ENCODE assay signal across 8 cellular contexts in genomic region chr10:95183132-95183450, GRCh38. TPM values are rescaled to one million over a fixed set of nuclear protein-coding genes. Genes with fewer than 3 reads are reported as not detected.
DNase-seq lines count a peak whose midpoint lies in the region; ATAC-seq and TF ChIP-seq lines count a peak whose summit lies in the region.

No MANE protein-coding gene starts in this region.

- peak overlapping the region; percentile 89 to 90 for H3K18ac ChIP-seq in mesenchymal stem cell (ENCODE audit: low read depth in 1 of 2, low read length in 2 of 2)

- H4K91ac ChIP-seq in mesenchymal stem cell (ENCODE audit: low read length), result peak overlapping the region; percentile 89

- no peaks in the 10 kb centered on the region for H3K79me1 ChIP-seq in mesenchymal stem cell (replicated peaks; ENCODE audit: low read length, poor library complexity, severe bottlenecking)

- no peak overlapping the region for H3K27ac ChIP-seq in CD4-positive, alpha-beta memory T cell (ENCODE audit: low read depth, low read length)
- H3K27ac ChIP-seq in ascending aorta (peak overlapping the region; percentile 81 to 85), mesenchymal stem cell (ENCODE audit: low read length, poor library complexity, severe bottlenecking) (peak overlapping the region; percentile 40)

- H3K9ac ChIP-seq in mesenchymal stem cell (ENCODE audit: low read length), result peak overlapping the region; percentile 95

- no peaks in the 10 kb centered on the region for H3K4me1 ChIP-seq in CD4-positive, alpha-beta memory T cell (ENCODE audit: insufficient read depth, low read length)
- H3K4me1 ChIP-seq in ascending aorta, result no peaks in the 10 kb centered on the region
- peaks cover 4% of the 10 kb centered on the region for H3K4me1 ChIP-seq in mesenchymal stem cell (ENCODE audit: control insufficient read depth, insufficient read depth, low read depth, low read length)

- peak overlapping the region in 1 of 2 donors; percentile 45 for H3K4me3 ChIP-seq in CD4-positive, alpha-beta memory T cell (ENCODE audit: low read length in 2 of 2)
- peak overlapping the region; percentile 75 to 79 for H3K4me3 ChIP-seq in ascending aorta
- H3K4me3 ChIP-seq in mesenchymal stem cell (ENCODE audit: insufficient read depth in 1 of 2, low read depth in 1 of 2, low read length in 2 of 2), result peak overlapping the region; percentile 75 to 83

- peak overlapping the region; percentile 13 to 83 (median 66) for H3K4me3 Mint-ChIP-seq in CD4-positive, alpha-beta memory T cell

- no peak for DNase-seq in CD4-positive, alpha-beta memory T cell
- DNase-seq in ascending aorta (ENCODE audit: low spot score in 2 of 2), result no peak
- no peak for DNase-seq in mesenchymal stem cell
- no peak for DNase-seq in cerebellar cortex (ENCODE audit: low spot score)
- no peak for DNase-seq in NCI-H146 (lab: John Stamatoyannopoulos, UW)
- DNase-seq in HEK293T (ENCODE audit: extremely low spot score), result no peak

- POLR2A ChIA-PET in CD4-positive, alpha-beta memory T cell (lab: Charles Lee; ENCODE audit: partially characterized antibody), result no interaction called here
- POLR2A ChIA-PET in HEK293T (lab: Yijun Ruan, JAX), result no interaction called here

- H3K14ac ChIP-seq in mesenchymal stem cell (ENCODE audit: low read length in 2 of 2), result peak overlapping the region in 1 of 2 experiments; percentile 86

- H3K27ac Mint-ChIP-seq in CD4-positive, alpha-beta memory T cell, result no peak overlapping the region

- H2BK5ac ChIP-seq in mesenchymal stem cell (ENCODE audit: low read depth, low read length, poor library complexity, severe bottlenecking), result peak overlapping the region; percentile 79

- H2BK120ac ChIP-seq in mesenchymal stem cell (ENCODE audit: low read depth, low read length), result peak overlapping the region; percentile 73

- no peaks in the 10 kb centered on the region for H3K36me3 Mint-ChIP-seq in CD4-positive, alpha-beta memory T cell

- peak overlapping the region; percentile 98 for H3K4me2 ChIP-seq in mesenchymal stem cell (ENCODE audit: low read length, poor library complexity, severe bottlenecking)

- peaks cover 0 to 8% (median 7%) of the 10 kb centered on the region in 4 donors for H3K4me1 Mint-ChIP-seq in CD4-positive, alpha-beta memory T cell

- no peak overlapping the region for H2BK15ac ChIP-seq in mesenchymal stem cell (ENCODE audit: low read depth, poor library complexity, severe bottlenecking)

- peaks cover 5% of the 10 kb centered on the region for H3K27me3 ChIP-seq in CD4-positive, alpha-beta memory T cell (ENCODE audit: insufficient read depth, low read length)
- H3K27me3 ChIP-seq in ascending aorta (no peaks in the 10 kb centered on the region), mesenchymal stem cell (ENCODE audit: control insufficient read depth in 1 of 2, insufficient read depth in 1 of 2, low read length in 2 of 2) (peaks cover 0 to 7% of the 10 kb centered on the region in 2 experiments)

- peaks cover 0 to 4% (median 0%) of the 10 kb centered on the region in 8 donors for H3K9me3 Mint-ChIP-seq in CD4-positive, alpha-beta memory T cell

- H3K36me3 ChIP-seq in CD4-positive, alpha-beta memory T cell (ENCODE audit: insufficient read depth, low read length), result no peaks in the 10 kb centered on the region
- H3K36me3 ChIP-seq in ascending aorta (no peaks in the 10 kb centered on the region), mesenchymal stem cell (ENCODE audit: control insufficient read depth in 1 of 2, insufficient read depth in 2 of 2, low read depth in 1 of 2, low read length in 2 of 2) (no peaks in the 10 kb centered on the region)

- no peaks in the 10 kb centered on the region for H3K9me3 ChIP-seq in CD4-positive, alpha-beta memory T cell (ENCODE audit: control insufficient read depth in 1 of 2, low read length in 2 of 2)
- no peaks in the 10 kb centered on the region for H3K9me3 ChIP-seq in ascending aorta
- no peaks in the 10 kb centered on the region for H3K9me3 ChIP-seq in mesenchymal stem cell (ENCODE audit: control insufficient read depth, low read length)

- H2BK12ac ChIP-seq in mesenchymal stem cell (ENCODE audit: low read length in 2 of 2), result peak overlapping the region in 1 of 2 experiments; percentile 54

- CTCF ChIA-PET in CD4-positive, alpha-beta memory T cell (lab: Charles Lee; ENCODE audit: partially characterized antibody), result no interaction called here
- CTCF ChIA-PET in HEK293T (lab: Yijun Ruan, JAX), result interaction anchor here (1.1 kb wide), 1 partner anchor 182 kb away, joined by 5 read pairs; no protein-coding TSS in a partner anchor

- no peak for TF ChIP-seq CTCF in ascending aorta (IDR thresholded peaks at IDR 0.05)

- WGBS in mesenchymal stem cell, result 5% methylated on average over 5 of the region's 8 CpGs

- peak overlapping the region; percentile 88 for H2AFZ ChIP-seq in mesenchymal stem cell (ENCODE audit: low read depth, low read length)

- H2AK5ac ChIP-seq in mesenchymal stem cell (ENCODE audit: low read length, severe bottlenecking), result no peak overlapping the region

- peak overlapping the region in 1 of 2 experiments; percentile 52 for H3K23ac ChIP-seq in mesenchymal stem cell (ENCODE audit: low read length in 2 of 2)

- H3K27me3 Mint-ChIP-seq in CD4-positive, alpha-beta memory T cell, result peaks cover 15 to 20% of the 10 kb centered on the region in 2 donors

- peak; percentile 17 for ATAC-seq in HG03135 (IDR thresholded peaks at IDR 0.05; ENCODE audit: unreplicated experiment)
- no peak for ATAC-seq in HG02870 (IDR thresholded peaks at IDR 0.05; ENCODE audit: unreplicated experiment)

- H4K8ac ChIP-seq in mesenchymal stem cell (ENCODE audit: low read length), result peak overlapping the region; percentile 89

- peak overlapping the region; percentile 79 to 94 for H3K4ac ChIP-seq in mesenchymal stem cell (ENCODE audit: low read depth in 1 of 2, low read length in 2 of 2)

- intact Hi-C loops in CD4-positive, alpha-beta memory T cell (cut with micrococcal nuclease), result loop anchor here (1.0 to 10.0 kb wide), 2 partner anchors 62 to 180 kb away; no protein-coding TSS in a partner anchor
- intact Hi-C loops in ascending aorta (cut with DNase I), result loop anchor here (2.0 kb wide), 1 partner anchor 60 kb away; no protein-coding TSS in a partner anchor

TF ChIP-seq in HEK293T, 16 proteins besides CTCF, POLR2A, EP300 and RAD21:
- TF ChIP-seq FOXM1 (IDR thresholded peaks at IDR 0.05; ENCODE audit: borderline replicate concordance), result no peak
- TF ChIP-seq LEF1 (IDR thresholded peaks at IDR 0.05; ENCODE audit: borderline replicate concordance), result no peak
- no peak for TF ChIP-seq ZNF384 (IDR thresholded peaks at IDR 0.05)
- TF ChIP-seq TARDBP (IDR thresholded peaks at IDR 0.05), result no peak
- no peak for TF ChIP-seq CTBP1 (IDR thresholded peaks at IDR 0.05; ENCODE audit: borderline replicate concordance)
- no peak for TF ChIP-seq SUZ12 (IDR thresholded peaks at IDR 0.05)
- no peak for TF ChIP-seq FOXA1 (IDR thresholded peaks at IDR 0.05)
- TF ChIP-seq ELF4 (IDR thresholded peaks at IDR 0.05), result no peak
- no peak for TF ChIP-seq SP1 (IDR thresholded peaks at IDR 0.05)
- TF ChIP-seq NFRKB (IDR thresholded peaks at IDR 0.05), result no peak
- TF ChIP-seq FOXK2 (IDR thresholded peaks at IDR 0.05), result no peak
- TF ChIP-seq ARNT (IDR thresholded peaks at IDR 0.05), result no peak
- no peak for TF ChIP-seq BHLHE40 (IDR thresholded peaks at IDR 0.05; ENCODE audit: borderline replicate concordance)
- no peak for TF ChIP-seq L3MBTL2 (conservative IDR thresholded peaks at IDR 0.05)

RNA-seq across cellular contexts. Expression of gene ACSM6, which starts 10.9 kb away (rescaled TPM):
- not detected for total RNA-seq in CD4-positive, alpha-beta memory T cell
- polyA plus RNA-seq in CD4-positive, alpha-beta memory T cell, result not detected
- total RNA-seq in ascending aorta, result not detected
- not detected for polyA plus RNA-seq in mesenchymal stem cell (2013, experiment 1 of 2)
- polyA plus RNA-seq in mesenchymal stem cell (2013, experiment 2 of 2), result not detected
